In genomic region chr14:61934385-61934784, GRCh38 we compare ENCODE assay signal across 15 cellular contexts.
DNase-seq lines count a peak whose midpoint lies in the region; ATAC-seq and TF ChIP-seq lines count a peak whose summit lies in the region.
"Had no signal": no experiment of that assay in that cellular context is flagged by ENCODE, and none has a peak within 500 bp of the region (broad histone marks: within the 10 kb centered on the region; RNA-seq: fewer than 3 reads in every experiment).

No MANE protein-coding gene starts in this region.

- H3F3A ChIP-seq in SK-N-SH (replicated peaks; ENCODE audit: insufficient read depth): no peaks in the 10 kb centered on the region

- TF ChIP-seq CTCF in SK-N-SH (IDR thresholded peaks at IDR 0.05) (no peak), astrocyte of the spinal cord (IDR thresholded peaks at IDR 0.05; ENCODE audit: low read depth, low read length) (no peak)

- H3K27ac ChIP-seq in SK-N-SH (ENCODE audit: low read depth in 2 of 2, low read length in 1 of 2): peak overlapping the region in 1 of 2 experiments; percentile 47; a peak in 2 of 4 replicates
- H3K27ac ChIP-seq: 22Rv1 had no signal

- no peak for TF ChIP-seq EP300 in SK-N-SH (IDR thresholded peaks at IDR 0.05; ENCODE audit: borderline replicate concordance in 1 of 2, low read depth in 1 of 2, low read length in 1 of 2)

- POLR2A ChIA-PET in SK-N-SH (lab: Yijun Ruan, JAX): no interaction called here
- POLR2A ChIA-PET in naive thymus-derived CD8-positive, alpha-beta T cell (lab: Charles Lee): no interaction called here

- in situ Hi-C loops in astrocyte of the spinal cord (cut with HindIII; ENCODE audit: low sequenced_read_pairs): no loop called here

- no peaks in the 10 kb centered on the region for H3K79me2 ChIP-seq in SK-N-SH (ENCODE audit: insufficient read depth)

- CTCF ChIA-PET in SK-N-SH (lab: Yijun Ruan, JAX): no interaction called here

- TF ChIP-seq RAD21 in SK-N-SH (IDR thresholded peaks at IDR 0.05; ENCODE audit: low read length): no peak

- H3K36me3 ChIP-seq in SK-N-SH (replicated peaks in 1 of 2; ENCODE audit: control insufficient read depth in 1 of 2, insufficient read depth in 2 of 2, low read length in 1 of 2): no peaks in the 10 kb centered on the region

- no peak for ATAC-seq in SK-N-SH treated with all-trans-retinoic acid at 6 μM for 48 hours
- no peak for ATAC-seq in naive thymus-derived CD8-positive, alpha-beta T cell
- ATAC-seq: HCT116 had no signal

- no peak overlapping the region for H3K27ac Mint-ChIP-seq in naive thymus-derived CD8-positive, alpha-beta T cell

- no peaks in the 10 kb centered on the region for H3K4me1 Mint-ChIP-seq in naive thymus-derived CD8-positive, alpha-beta T cell

- no peaks in the 10 kb centered on the region for H3K9me3 ChIP-seq in SK-N-SH

- H3K27me3 Mint-ChIP-seq in naive thymus-derived CD8-positive, alpha-beta T cell: peaks cover 4 to 51% (median 21%) of the 10 kb centered on the region in 5 donors

- DNase-seq in SK-N-SH: no peak
- peak; percentile 51 for DNase-seq in HPDE6-E6E7 (ENCODE audit: extremely low spot score)
- peak; percentile 90 for DNase-seq in astrocyte of the spinal cord (ENCODE audit: low read depth, low spot score)
- peak; percentile 27 for DNase-seq in kidney tubule cell (ENCODE audit: low spot score)
- DNase-seq in D341Med (ENCODE audit: low spot score): no peak
- no peak for DNase-seq in naive thymus-derived CD8-positive, alpha-beta T cell
- no peak for DNase-seq in effector CD8-positive, alpha-beta T cell (lab: John Stamatoyannopoulos, UW)
- DNase-seq: activated naive CD4-positive, alpha-beta T cell treated with anti-CD3 and anti-CD28 coated beads, Interleukin-2, amount 50 U/mL, for 16 hours; glutamatergic neuron; NCI-H2081; small intestine had no signal

- no peaks in the 10 kb centered on the region for H3K9me3 Mint-ChIP-seq in naive thymus-derived CD8-positive, alpha-beta T cell
- H3K9me3 Mint-ChIP-seq: neural crest cell had no signal

- no peak overlapping the region for H3K4me2 ChIP-seq in SK-N-SH

- 0 out of 2 replicates have a peak overlapping the region, but pooled peaks have one; percentile 16 for H2AFZ ChIP-seq in SK-N-SH (ENCODE audit: low read depth)

- no peak overlapping the region for H3K4me3 Mint-ChIP-seq in naive thymus-derived CD8-positive, alpha-beta T cell
- H3K4me3 Mint-ChIP-seq: neural crest cell had no signal

- 28% methylated on average over 3 of the region's 3 CpGs for WGBS in SK-N-SH (ENCODE audit: low lambda C conversion rate)

- H3K36me3 Mint-ChIP-seq in naive thymus-derived CD8-positive, alpha-beta T cell: no peaks in the 10 kb centered on the region

- H3K4me1 ChIP-seq in SK-N-SH (ENCODE audit: control insufficient read depth in 1 of 2, insufficient read depth in 2 of 2, low read depth in 1 of 2, low read length in 1 of 2): peaks cover 0 to 7% of the 10 kb centered on the region in 2 experiments; a peak in 2 of 4 replicates

- no peak overlapping the region for H3K4me3 ChIP-seq in SK-N-SH (ENCODE audit: low read depth in 2 of 2, low read length in 1 of 2)
- no peak overlapping the region for H3K4me3 ChIP-seq in astrocyte of the spinal cord (ENCODE audit: low read depth, low read length)

- no peaks in the 10 kb centered on the region for H4K20me1 ChIP-seq in SK-N-SH (ENCODE audit: insufficient read depth)

- H3K9me2 ChIP-seq in SK-N-SH: no peaks in the 10 kb centered on the region; the same call in 1 of the 2 replicates

- no peak overlapping the region for H3K9ac ChIP-seq in SK-N-SH

- H3K27me3 ChIP-seq in SK-N-SH (ENCODE audit: insufficient read depth): peaks cover 3% of the 10 kb centered on the region; the same call in 1 of the 2 replicates

TF ChIP-seq in SK-N-SH, 30 proteins besides CTCF, POLR2A, EP300 and RAD21:
- TF ChIP-seq FOXM1 (IDR thresholded peaks at IDR 0.05; ENCODE audit: low read depth) (no peak), RFX5 (IDR thresholded peaks at IDR 0.05; ENCODE audit: low read length) (no peak), TEAD4 (IDR thresholded peaks at IDR 0.05; ENCODE audit: borderline replicate concordance, insufficient read depth) (no peak), NRF1 (IDR thresholded peaks at IDR 0.05; ENCODE audit: low read depth, low read length) (no peak), GATA2 (CRISPR knock-in tag; IDR thresholded peaks at IDR 0.05) (no peak), RXRA (IDR thresholded peaks at IDR 0.05; ENCODE audit: borderline replicate concordance, low read depth) (no peak)

TF ChIP-seq in SK-N-SH treated with all-trans-retinoic acid at 6 μM for 48 hours, 23 proteins besides CTCF, POLR2A, EP300 and RAD21:
- TF ChIP-seq RARB (CRISPR knock-in tag; IDR thresholded peaks at IDR 0.05) (no peak), ZNF565 (CRISPR knock-in tag; conservative IDR thresholded peaks at IDR 0.05; ENCODE audit: low read depth) (no peak), GLIS3 (CRISPR knock-in tag; IDR thresholded peaks at IDR 0.05) (no peak), POU6F1 (CRISPR knock-in tag; IDR thresholded peaks at IDR 0.05; ENCODE audit: borderline replicate concordance, low read depth) (no peak), ZNF8 (CRISPR knock-in tag; IDR thresholded peaks at IDR 0.05) (no peak), CREB5 (CRISPR knock-in tag; IDR thresholded peaks at IDR 0.05; ENCODE audit: low read depth) (no peak), TSHZ2 (CRISPR knock-in tag; IDR thresholded peaks at IDR 0.05) (no peak), CSDC2 (CRISPR knock-in tag; IDR thresholded peaks at IDR 0.05) (no peak), ISL1 (CRISPR knock-in tag; IDR thresholded peaks at IDR 0.05) (no peak), ESRRG (CRISPR knock-in tag; IDR thresholded peaks at IDR 0.05) (no peak), ZFP3 (CRISPR knock-in tag; IDR thresholded peaks at IDR 0.05) (no peak)

Comparison
In these comparisons a context has a peak if more than half of its experiments do, and no peak if none do; other contexts are left out.
1. DNase-seq: peak in HPDE6-E6E7 (single experiment), astrocyte of the spinal cord (single experiment) and kidney tubule cell (single experiment); none in SK-N-SH (single experiment), D341Med (single experiment), naive thymus-derived CD8-positive, alpha-beta T cell (0 of 10) and effector CD8-positive, alpha-beta T cell (single experiment).